In the genomic region with DNA sequence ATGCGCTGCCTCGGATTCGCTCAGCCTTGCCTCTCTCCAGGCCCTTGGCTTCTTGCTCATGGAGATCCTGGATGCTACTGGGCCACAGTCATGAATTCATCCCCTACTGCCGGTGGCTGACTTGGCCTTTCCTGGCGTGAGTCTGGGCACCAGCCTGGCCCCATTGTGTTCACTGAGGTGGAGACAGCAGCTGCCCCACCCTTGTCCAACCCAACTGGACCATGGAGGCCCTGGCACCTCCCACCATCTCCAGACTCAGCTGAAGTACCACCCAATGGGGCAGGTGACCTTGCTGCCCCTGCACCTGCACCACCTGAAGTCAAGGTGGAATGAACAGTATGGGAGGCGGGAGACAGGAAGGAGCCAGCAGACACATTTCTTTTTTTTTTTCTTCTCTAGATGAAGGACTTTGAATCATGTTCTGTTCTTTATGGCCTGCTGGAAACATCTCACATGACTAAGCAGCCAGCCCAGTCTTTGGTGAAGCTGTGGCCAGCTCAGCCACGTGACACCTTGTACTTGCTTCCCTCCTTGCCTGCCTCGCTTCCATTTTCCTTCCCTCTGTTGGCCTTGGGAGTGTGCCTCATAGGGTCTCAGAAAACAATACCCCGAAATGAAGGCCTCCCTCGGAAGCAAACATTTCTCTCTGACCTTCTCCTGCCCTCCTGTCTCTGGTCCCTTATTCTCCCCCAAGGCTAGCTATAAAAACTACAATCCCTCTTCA, we compare ENCODE assay signal across 1 cellular context.
A peak's percentile ranks its signal among the peaks of the same experiment; 100 is the strongest.
TF ChIP-seq lines count a peak whose summit lies in the region.

No MANE protein-coding gene starts in this region.

TF ChIP-seq in K562, 482 proteins besides CTCF, POLR2A, EP300 and RAD21 (continued from another document and continues in another):
- TF ChIP-seq, protein P1, sequence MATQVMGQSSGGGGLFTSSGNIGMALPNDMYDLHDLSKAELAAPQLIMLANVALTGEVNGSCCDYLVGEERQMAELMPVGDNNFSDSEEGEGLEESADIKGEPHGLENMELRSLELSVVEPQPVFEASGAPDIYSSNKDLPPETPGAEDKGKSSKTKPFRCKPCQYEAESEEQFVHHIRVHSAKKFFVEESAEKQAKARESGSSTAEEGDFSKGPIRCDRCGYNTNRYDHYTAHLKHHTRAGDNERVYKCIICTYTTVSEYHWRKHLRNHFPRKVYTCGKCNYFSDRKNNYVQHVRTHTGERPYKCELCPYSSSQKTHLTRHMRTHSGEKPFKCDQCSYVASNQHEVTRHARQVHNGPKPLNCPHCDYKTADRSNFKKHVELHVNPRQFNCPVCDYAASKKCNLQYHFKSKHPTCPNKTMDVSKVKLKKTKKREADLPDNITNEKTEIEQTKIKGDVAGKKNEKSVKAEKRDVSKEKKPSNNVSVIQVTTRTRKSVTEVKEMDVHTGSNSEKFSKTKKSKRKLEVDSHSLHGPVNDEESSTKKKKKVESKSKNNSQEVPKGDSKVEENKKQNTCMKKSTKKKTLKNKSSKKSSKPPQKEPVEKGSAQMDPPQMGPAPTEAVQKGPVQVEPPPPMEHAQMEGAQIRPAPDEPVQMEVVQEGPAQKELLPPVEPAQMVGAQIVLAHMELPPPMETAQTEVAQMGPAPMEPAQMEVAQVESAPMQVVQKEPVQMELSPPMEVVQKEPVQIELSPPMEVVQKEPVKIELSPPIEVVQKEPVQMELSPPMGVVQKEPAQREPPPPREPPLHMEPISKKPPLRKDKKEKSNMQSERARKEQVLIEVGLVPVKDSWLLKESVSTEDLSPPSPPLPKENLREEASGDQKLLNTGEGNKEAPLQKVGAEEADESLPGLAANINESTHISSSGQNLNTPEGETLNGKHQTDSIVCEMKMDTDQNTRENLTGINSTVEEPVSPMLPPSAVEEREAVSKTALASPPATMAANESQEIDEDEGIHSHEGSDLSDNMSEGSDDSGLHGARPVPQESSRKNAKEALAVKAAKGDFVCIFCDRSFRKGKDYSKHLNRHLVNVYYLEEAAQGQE (CRISPR knock-in tag; IDR thresholded peaks at IDR 0.05; ENCODE audit: low read depth): no peak
- TF ChIP-seq SMAD2 (IDR thresholded peaks at IDR 0.05; ENCODE audit: low read depth, low read length) (no peak), MCM3 (IDR thresholded peaks at IDR 0.05) (no peak), KLF16 (IDR thresholded peaks at IDR 0.05) (no peak), CBFA2T2 (conservative IDR thresholded peaks at IDR 0.05) (peak; percentile 51), CCNT2 (IDR thresholded peaks at IDR 0.05; ENCODE audit: borderline replicate concordance, extremely low read depth, insufficient read length, low read depth, low read length) (no peak), MBD2 (IDR thresholded peaks at IDR 0.05; ENCODE audit: borderline replicate concordance, low read depth) (no peak), GABPB2 (CRISPR knock-in tag; conservative IDR thresholded peaks at IDR 0.05) (no peak), NR4A1 (CRISPR knock-in tag; IDR thresholded peaks at IDR 0.05) (peak; percentile 91; the same call in 1 of the 2 replicates), NR4A1 (tag; IDR thresholded peaks at IDR 0.05) (peak; percentile 94), SNRNP70 (optimal IDR thresholded peaks at IDR 0.05; ENCODE audit: low read depth, low read length) (no peak), SRSF3 (IDR thresholded peaks at IDR 0.05; ENCODE audit: insufficient read depth, low read length) (no peak), FOS (IDR thresholded peaks at IDR 0.05; ENCODE audit: extremely low read depth, insufficient read length) (no peak), MTA1 (IDR thresholded peaks at IDR 0.05; ENCODE audit: borderline replicate concordance) (no peak), ZNF445 (CRISPR knock-in tag; IDR thresholded peaks at IDR 0.05; ENCODE audit: low read depth) (no peak), HNRNPK (IDR thresholded peaks at IDR 0.05; ENCODE audit: low read depth, low read length, poor library complexity, severe bottlenecking) (no peak), ZC3H8 (IDR thresholded peaks at IDR 0.05) (no peak), TRIM24 (IDR thresholded peaks at IDR 0.05) (no peak)
- TF ChIP-seq, protein P2, sequence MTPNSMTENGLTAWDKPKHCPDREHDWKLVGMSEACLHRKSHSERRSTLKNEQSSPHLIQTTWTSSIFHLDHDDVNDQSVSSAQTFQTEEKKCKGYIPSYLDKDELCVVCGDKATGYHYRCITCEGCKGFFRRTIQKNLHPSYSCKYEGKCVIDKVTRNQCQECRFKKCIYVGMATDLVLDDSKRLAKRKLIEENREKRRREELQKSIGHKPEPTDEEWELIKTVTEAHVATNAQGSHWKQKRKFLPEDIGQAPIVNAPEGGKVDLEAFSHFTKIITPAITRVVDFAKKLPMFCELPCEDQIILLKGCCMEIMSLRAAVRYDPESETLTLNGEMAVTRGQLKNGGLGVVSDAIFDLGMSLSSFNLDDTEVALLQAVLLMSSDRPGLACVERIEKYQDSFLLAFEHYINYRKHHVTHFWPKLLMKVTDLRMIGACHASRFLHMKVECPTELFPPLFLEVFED (CRISPR knock-in tag; conservative IDR thresholded peaks at IDR 0.05): 0 out of 2 replicates have a peak, but pooled peaks have one; percentile 72
- TF ChIP-seq, protein P3, sequence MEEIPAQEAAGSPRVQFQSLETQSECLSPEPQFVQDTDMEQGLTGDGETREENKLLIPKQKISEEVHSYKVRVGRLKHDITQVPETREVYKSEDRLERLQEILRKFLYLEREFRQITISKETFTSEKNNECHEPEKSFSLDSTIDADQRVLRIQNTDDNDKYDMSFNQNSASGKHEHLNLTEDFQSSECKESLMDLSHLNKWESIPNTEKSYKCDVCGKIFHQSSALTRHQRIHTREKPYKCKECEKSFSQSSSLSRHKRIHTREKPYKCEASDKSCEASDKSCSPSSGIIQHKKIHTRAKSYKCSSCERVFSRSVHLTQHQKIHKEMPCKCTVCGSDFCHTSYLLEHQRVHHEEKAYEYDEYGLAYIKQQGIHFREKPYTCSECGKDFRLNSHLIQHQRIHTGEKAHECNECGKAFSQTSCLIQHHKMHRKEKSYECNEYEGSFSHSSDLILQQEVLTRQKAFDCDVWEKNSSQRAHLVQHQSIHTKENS (CRISPR knock-in tag; IDR thresholded peaks at IDR 0.05): no peak
- TF ChIP-seq, protein P4, sequence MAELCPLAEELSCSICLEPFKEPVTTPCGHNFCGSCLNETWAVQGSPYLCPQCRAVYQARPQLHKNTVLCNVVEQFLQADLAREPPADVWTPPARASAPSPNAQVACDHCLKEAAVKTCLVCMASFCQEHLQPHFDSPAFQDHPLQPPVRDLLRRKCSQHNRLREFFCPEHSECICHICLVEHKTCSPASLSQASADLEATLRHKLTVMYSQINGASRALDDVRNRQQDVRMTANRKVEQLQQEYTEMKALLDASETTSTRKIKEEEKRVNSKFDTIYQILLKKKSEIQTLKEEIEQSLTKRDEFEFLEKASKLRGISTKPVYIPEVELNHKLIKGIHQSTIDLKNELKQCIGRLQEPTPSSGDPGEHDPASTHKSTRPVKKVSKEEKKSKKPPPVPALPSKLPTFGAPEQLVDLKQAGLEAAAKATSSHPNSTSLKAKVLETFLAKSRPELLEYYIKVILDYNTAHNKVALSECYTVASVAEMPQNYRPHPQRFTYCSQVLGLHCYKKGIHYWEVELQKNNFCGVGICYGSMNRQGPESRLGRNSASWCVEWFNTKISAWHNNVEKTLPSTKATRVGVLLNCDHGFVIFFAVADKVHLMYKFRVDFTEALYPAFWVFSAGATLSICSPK (IDR thresholded peaks at IDR 0.05; ENCODE audit: borderline replicate concordance): no peak
- TF ChIP-seq, protein P5, sequence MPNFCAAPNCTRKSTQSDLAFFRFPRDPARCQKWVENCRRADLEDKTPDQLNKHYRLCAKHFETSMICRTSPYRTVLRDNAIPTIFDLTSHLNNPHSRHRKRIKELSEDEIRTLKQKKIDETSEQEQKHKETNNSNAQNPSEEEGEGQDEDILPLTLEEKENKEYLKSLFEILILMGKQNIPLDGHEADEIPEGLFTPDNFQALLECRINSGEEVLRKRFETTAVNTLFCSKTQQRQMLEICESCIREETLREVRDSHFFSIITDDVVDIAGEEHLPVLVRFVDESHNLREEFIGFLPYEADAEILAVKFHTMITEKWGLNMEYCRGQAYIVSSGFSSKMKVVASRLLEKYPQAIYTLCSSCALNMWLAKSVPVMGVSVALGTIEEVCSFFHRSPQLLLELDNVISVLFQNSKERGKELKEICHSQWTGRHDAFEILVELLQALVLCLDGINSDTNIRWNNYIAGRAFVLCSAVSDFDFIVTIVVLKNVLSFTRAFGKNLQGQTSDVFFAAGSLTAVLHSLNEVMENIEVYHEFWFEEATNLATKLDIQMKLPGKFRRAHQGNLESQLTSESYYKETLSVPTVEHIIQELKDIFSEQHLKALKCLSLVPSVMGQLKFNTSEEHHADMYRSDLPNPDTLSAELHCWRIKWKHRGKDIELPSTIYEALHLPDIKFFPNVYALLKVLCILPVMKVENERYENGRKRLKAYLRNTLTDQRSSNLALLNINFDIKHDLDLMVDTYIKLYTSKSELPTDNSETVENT (CRISPR knock-in tag; IDR thresholded peaks at IDR 0.05): no peak
- TF ChIP-seq, protein P6, sequence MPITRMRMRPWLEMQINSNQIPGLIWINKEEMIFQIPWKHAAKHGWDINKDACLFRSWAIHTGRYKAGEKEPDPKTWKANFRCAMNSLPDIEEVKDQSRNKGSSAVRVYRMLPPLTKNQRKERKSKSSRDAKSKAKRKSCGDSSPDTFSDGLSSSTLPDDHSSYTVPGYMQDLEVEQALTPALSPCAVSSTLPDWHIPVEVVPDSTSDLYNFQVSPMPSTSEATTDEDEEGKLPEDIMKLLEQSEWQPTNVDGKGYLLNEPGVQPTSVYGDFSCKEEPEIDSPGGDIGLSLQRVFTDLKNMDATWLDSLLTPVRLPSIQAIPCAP (CRISPR knock-in tag; IDR thresholded peaks at IDR 0.05; ENCODE audit: borderline replicate concordance): no peak
- TF ChIP-seq, protein P7, sequence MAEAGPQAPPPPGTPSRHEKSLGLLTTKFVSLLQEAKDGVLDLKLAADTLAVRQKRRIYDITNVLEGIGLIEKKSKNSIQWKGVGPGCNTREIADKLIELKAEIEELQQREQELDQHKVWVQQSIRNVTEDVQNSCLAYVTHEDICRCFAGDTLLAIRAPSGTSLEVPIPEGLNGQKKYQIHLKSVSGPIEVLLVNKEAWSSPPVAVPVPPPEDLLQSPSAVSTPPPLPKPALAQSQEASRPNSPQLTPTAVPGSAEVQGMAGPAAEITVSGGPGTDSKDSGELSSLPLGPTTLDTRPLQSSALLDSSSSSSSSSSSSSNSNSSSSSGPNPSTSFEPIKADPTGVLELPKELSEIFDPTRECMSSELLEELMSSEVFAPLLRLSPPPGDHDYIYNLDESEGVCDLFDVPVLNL (CRISPR knock-in tag; IDR thresholded peaks at IDR 0.05; ENCODE audit: low read depth): no peak
- TF ChIP-seq, protein P8, sequence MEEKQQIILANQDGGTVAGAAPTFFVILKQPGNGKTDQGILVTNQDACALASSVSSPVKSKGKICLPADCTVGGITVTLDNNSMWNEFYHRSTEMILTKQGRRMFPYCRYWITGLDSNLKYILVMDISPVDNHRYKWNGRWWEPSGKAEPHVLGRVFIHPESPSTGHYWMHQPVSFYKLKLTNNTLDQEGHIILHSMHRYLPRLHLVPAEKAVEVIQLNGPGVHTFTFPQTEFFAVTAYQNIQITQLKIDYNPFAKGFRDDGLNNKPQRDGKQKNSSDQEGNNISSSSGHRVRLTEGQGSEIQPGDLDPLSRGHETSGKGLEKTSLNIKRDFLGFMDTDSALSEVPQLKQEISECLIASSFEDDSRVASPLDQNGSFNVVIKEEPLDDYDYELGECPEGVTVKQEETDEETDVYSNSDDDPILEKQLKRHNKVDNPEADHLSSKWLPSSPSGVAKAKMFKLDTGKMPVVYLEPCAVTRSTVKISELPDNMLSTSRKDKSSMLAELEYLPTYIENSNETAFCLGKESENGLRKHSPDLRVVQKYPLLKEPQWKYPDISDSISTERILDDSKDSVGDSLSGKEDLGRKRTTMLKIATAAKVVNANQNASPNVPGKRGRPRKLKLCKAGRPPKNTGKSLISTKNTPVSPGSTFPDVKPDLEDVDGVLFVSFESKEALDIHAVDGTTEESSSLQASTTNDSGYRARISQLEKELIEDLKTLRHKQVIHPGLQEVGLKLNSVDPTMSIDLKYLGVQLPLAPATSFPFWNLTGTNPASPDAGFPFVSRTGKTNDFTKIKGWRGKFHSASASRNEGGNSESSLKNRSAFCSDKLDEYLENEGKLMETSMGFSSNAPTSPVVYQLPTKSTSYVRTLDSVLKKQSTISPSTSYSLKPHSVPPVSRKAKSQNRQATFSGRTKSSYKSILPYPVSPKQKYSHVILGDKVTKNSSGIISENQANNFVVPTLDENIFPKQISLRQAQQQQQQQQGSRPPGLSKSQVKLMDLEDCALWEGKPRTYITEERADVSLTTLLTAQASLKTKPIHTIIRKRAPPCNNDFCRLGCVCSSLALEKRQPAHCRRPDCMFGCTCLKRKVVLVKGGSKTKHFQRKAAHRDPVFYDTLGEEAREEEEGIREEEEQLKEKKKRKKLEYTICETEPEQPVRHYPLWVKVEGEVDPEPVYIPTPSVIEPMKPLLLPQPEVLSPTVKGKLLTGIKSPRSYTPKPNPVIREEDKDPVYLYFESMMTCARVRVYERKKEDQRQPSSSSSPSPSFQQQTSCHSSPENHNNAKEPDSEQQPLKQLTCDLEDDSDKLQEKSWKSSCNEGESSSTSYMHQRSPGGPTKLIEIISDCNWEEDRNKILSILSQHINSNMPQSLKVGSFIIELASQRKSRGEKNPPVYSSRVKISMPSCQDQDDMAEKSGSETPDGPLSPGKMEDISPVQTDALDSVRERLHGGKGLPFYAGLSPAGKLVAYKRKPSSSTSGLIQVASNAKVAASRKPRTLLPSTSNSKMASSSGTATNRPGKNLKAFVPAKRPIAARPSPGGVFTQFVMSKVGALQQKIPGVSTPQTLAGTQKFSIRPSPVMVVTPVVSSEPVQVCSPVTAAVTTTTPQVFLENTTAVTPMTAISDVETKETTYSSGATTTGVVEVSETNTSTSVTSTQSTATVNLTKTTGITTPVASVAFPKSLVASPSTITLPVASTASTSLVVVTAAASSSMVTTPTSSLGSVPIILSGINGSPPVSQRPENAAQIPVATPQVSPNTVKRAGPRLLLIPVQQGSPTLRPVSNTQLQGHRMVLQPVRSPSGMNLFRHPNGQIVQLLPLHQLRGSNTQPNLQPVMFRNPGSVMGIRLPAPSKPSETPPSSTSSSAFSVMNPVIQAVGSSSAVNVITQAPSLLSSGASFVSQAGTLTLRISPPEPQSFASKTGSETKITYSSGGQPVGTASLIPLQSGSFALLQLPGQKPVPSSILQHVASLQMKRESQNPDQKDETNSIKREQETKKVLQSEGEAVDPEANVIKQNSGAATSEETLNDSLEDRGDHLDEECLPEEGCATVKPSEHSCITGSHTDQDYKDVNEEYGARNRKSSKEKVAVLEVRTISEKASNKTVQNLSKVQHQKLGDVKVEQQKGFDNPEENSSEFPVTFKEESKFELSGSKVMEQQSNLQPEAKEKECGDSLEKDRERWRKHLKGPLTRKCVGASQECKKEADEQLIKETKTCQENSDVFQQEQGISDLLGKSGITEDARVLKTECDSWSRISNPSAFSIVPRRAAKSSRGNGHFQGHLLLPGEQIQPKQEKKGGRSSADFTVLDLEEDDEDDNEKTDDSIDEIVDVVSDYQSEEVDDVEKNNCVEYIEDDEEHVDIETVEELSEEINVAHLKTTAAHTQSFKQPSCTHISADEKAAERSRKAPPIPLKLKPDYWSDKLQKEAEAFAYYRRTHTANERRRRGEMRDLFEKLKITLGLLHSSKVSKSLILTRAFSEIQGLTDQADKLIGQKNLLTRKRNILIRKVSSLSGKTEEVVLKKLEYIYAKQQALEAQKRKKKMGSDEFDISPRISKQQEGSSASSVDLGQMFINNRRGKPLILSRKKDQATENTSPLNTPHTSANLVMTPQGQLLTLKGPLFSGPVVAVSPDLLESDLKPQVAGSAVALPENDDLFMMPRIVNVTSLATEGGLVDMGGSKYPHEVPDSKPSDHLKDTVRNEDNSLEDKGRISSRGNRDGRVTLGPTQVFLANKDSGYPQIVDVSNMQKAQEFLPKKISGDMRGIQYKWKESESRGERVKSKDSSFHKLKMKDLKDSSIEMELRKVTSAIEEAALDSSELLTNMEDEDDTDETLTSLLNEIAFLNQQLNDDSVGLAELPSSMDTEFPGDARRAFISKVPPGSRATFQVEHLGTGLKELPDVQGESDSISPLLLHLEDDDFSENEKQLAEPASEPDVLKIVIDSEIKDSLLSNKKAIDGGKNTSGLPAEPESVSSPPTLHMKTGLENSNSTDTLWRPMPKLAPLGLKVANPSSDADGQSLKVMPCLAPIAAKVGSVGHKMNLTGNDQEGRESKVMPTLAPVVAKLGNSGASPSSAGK (IDR thresholded peaks at IDR 0.05): peak; percentile 79
